ENCODE assay signal across 8 cellular contexts in the genomic region with DNA sequence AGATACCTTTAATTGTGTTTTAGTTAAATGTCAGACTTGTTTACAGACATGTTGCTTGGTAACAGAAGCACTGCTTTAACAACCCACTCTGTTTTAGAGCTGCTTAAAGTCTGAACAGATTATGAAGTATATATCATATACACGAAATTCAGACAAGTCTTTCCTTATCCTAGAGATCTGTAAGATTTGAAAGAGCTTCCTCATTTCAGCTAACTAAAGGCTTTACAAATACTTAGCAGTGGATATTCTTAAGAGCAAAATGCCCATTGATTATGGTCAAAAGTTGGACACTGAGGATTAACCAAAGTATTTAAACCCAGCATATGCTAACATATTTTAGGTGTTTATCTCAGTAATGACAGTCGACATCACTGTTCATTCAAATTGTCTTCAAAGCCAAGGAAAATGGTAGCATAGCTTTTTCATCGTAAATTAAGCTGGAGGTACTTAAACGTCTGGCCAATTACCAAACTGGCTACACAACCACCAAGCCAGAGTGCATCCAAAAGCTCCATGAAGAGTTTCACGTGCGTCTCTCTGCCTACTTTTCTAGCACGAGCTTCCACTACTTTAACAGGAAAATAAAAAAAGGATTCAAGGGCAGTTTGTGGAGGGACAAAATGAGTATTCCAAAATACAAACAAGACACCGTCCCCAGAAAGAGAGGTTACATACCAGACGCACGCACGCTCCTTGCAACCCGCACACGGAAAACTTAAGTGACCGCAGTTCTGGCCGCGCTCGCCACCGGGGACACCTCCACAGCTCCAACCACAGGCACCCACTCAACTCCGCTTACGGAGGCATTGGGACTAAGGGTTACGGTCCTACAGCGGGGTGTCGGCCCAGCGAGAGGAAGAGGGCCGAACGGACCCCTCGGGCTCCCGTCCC. TPM values are rescaled to one million over a fixed set of nuclear protein-coding genes. Genes with fewer than 3 reads are reported as not detected.
DNase-seq lines count a peak whose midpoint lies in the region; ATAC-seq and TF ChIP-seq lines count a peak whose summit lies in the region.

No MANE protein-coding gene starts in this region.

- peak overlapping the region; percentile 89 to 98 for H3K4me3 ChIP-seq in CD4-positive, alpha-beta memory T cell (ENCODE audit: low read length in 2 of 2)
- H3K4me3 ChIP-seq in coronary artery (peak overlapping the region; percentile 93), lung (peak overlapping the region; percentile 63), tibial nerve (peak overlapping the region; percentile 54 to 86 (median 72))

- no peaks in the 10 kb centered on the region for H3K36me3 ChIP-seq in CD4-positive, alpha-beta memory T cell (ENCODE audit: insufficient read depth, low read length)
- peaks cover 1 to 4% of the 10 kb centered on the region in 2 donors for H3K36me3 ChIP-seq in lung (ENCODE audit: control insufficient read depth in 2 of 2, insufficient read depth in 2 of 2, low read length in 2 of 2)
- H3K36me3 ChIP-seq in tibial nerve = peaks cover 0 to 7% (median 0%) of the 10 kb centered on the region in 3 donors

- peaks cover 15% of the 10 kb centered on the region for H3K4me1 ChIP-seq in CD4-positive, alpha-beta memory T cell (ENCODE audit: insufficient read depth, low read length)
- H3K4me1 ChIP-seq in lung (ENCODE audit: control insufficient read depth in 2 of 2, insufficient read depth in 2 of 2, low read length in 2 of 2) = peaks cover 0 to 1% of the 10 kb centered on the region in 2 donors
- H3K4me1 ChIP-seq in tibial nerve = peaks cover 0 to 23% (median 7%) of the 10 kb centered on the region in 4 donors

- intact Hi-C loops in CD4-positive, alpha-beta memory T cell (cut with micrococcal nuclease) = loop anchor here (1.0 to 10.0 kb wide), 8 partner anchors 197 to 1084 kb away; a partner anchor contains a TSS

- no peak for TF ChIP-seq POLR2A in tibial nerve (IDR thresholded peaks at IDR 0.05)

- TF ChIP-seq EP300 in tibial nerve (IDR thresholded peaks at IDR 0.05) = no peak

- POLR2A ChIA-PET in CD4-positive, alpha-beta memory T cell (lab: Charles Lee; ENCODE audit: partially characterized antibody) = interaction anchor here (0.6 to 2.7 kb wide), 8 partner anchors 120 to 759 kb away, joined by 3 to 14 read pairs (median 3); a partner anchor contains a TSS

- peaks cover 8 to 10% of the 10 kb centered on the region in 2 donors for H3K36me3 Mint-ChIP-seq in CD4-positive, alpha-beta memory T cell

- peak in 4 of 5 donors; percentile 17 to 48 (median 34) for DNase-seq in CD4-positive, alpha-beta memory T cell
- peak; percentile 53 for DNase-seq in RKO (ENCODE audit: low spot score)
- no peak for DNase-seq in coronary artery (ENCODE audit: low spot score)
- no peak for DNase-seq in lung (ENCODE audit: low spot score)
- peak in 1 of 2 donors; percentile 6 for DNase-seq in tibial nerve (ENCODE audit: low spot score in 2 of 2)
- DNase-seq in NCI-H226 = no peak

- peak overlapping the region; percentile 94 to 98 (median 96) for H3K4me3 Mint-ChIP-seq in CD4-positive, alpha-beta memory T cell

- H3K9me3 Mint-ChIP-seq in CD4-positive, alpha-beta memory T cell = no peaks in the 10 kb centered on the region

- 0% methylated on average over 26 to 28 of the region's 28 CpGs for WGBS in lung, 2 donors
- 1% methylated on average over 24 to 28 of the region's 28 CpGs for WGBS in tibial nerve, 2 donors

- H3K27ac ChIP-seq in CD4-positive, alpha-beta memory T cell (ENCODE audit: low read depth, low read length) = peak overlapping the region; percentile 82
- H3K27ac ChIP-seq in coronary artery = peak overlapping the region; percentile 95
- peak overlapping the region; percentile 92 to 96 for H3K27ac ChIP-seq in lung (ENCODE audit: low read depth in 1 of 2, low read length in 1 of 2)
- peak overlapping the region; percentile 77 to 96 (median 88) for H3K27ac ChIP-seq in tibial nerve

- H3K27me3 ChIP-seq in CD4-positive, alpha-beta memory T cell (ENCODE audit: insufficient read depth, low read length) = no peaks in the 10 kb centered on the region
- H3K27me3 ChIP-seq in lung (ENCODE audit: control insufficient read depth, insufficient read depth) (no peaks in the 10 kb centered on the region), tibial nerve (no peaks in the 10 kb centered on the region)

- H3K27me3 Mint-ChIP-seq in CD4-positive, alpha-beta memory T cell = peaks cover 8% of the 10 kb centered on the region in 2 donors

- TF ChIP-seq CTCF in coronary artery (IDR thresholded peaks at IDR 0.05) (no peak), lung (IDR thresholded peaks at IDR 0.05; ENCODE audit: control extremely low read depth, extremely low read depth) (no peak), tibial nerve (IDR thresholded peaks at IDR 0.05) (no peak)

- peak overlapping the region; percentile 93 to 98 (median 96) for H3K27ac Mint-ChIP-seq in CD4-positive, alpha-beta memory T cell

- CTCF ChIA-PET in CD4-positive, alpha-beta memory T cell (lab: Charles Lee; ENCODE audit: partially characterized antibody) = interaction anchor here (0.8 to 1.2 kb wide), 6 partner anchors 33 to 957 kb away, joined by 3 to 7 read pairs (median 3); no protein-coding TSS in a partner anchor

- ATAC-seq in GM19043 (IDR thresholded peaks at IDR 0.05; ENCODE audit: low read depth, unreplicated experiment) (peak; percentile 32), HG03439 (IDR thresholded peaks at IDR 0.05; ENCODE audit: unreplicated experiment) (peak; percentile 45), lung (ENCODE audit: insufficient read depth, low FRiP score) (peak; percentile 44)

- H3K9me3 ChIP-seq in CD4-positive, alpha-beta memory T cell (ENCODE audit: control insufficient read depth in 1 of 2, low read length in 2 of 2) = no peaks in the 10 kb centered on the region
- no peaks in the 10 kb centered on the region for H3K9me3 ChIP-seq in lung (ENCODE audit: control insufficient read depth in 2 of 2, insufficient read depth in 1 of 2, low read length in 1 of 2)
- H3K9me3 ChIP-seq in tibial nerve = no peaks in the 10 kb centered on the region

- H3K4me1 Mint-ChIP-seq in CD4-positive, alpha-beta memory T cell = peaks cover 17 to 47% (median 25%) of the 10 kb centered on the region in 4 donors

RNA-seq across cellular contexts. Expression of a gene that starts 0.5 kb away (rescaled TPM):
- total RNA-seq in CD4-positive, alpha-beta memory T cell = 10 to 100 TPM; 11.2 to 14.8 TPM
- 1 to 10 TPM; 3.6 to 6.5 TPM for polyA plus RNA-seq in CD4-positive, alpha-beta memory T cell
- total RNA-seq in lung = 10 to 100 TPM; 25.2 to 43.6 TPM
- polyA plus RNA-seq in lung = 10 to 100 TPM in 1 of 2 donors, 1 to 10 TPM in 1; 5.2 to 15.0 TPM
- total RNA-seq in tibial nerve = 10 to 100 TPM; 19.0 to 34.5 (median 24.4) TPM

Comparison
In these comparisons a context has a peak if more than half of its experiments do, and no peak if none do; other contexts are left out.
1. DNase-seq: peak in CD4-positive, alpha-beta memory T cell (4 of 5) and RKO (single experiment); none in coronary artery (single experiment), lung (single experiment) and NCI-H226 (single experiment).
2. Peak in every context shown above with its lines, with median percentiles within 50 percentile points of each other: H3K27ac ChIP-seq, H3K4me3 ChIP-seq and ATAC-seq.